13 cellular contexts compared by ENCODE assay signal in genomic region chr6:136191606-136192005, GRCh38. TPM values are rescaled to one million over a fixed set of nuclear protein-coding genes. Genes with fewer than 3 reads are reported as not detected.
DNase-seq lines count a peak whose midpoint lies in the region; TF ChIP-seq lines count a peak whose summit lies in the region.
"Had no signal": no experiment of that assay in that cellular context is flagged by ENCODE, and none has a peak within 500 bp of the region (broad histone marks: within the 10 kb centered on the region; RNA-seq: fewer than 3 reads in every experiment).

No MANE protein-coding gene starts in this region.

- H3K4me3 Mint-ChIP-seq in nephron progenitor cell = no peak overlapping the region
- H3K4me3 Mint-ChIP-seq: CD8-positive, alpha-beta memory T cell had no signal

- no peak overlapping the region for H2BK120ac ChIP-seq in neuronal stem cell (ENCODE audit: low read depth, low read length)

- H3K4ac ChIP-seq in neuronal stem cell (ENCODE audit: low read length) = peak overlapping the region; percentile 71

- H3K27me3 ChIP-seq in neuronal stem cell (ENCODE audit: control insufficient read depth in 3 of 3, insufficient read depth in 3 of 3, low read depth in 1 of 3, low read length in 3 of 3) = no peaks in the 10 kb centered on the region
- H3K27me3 ChIP-seq: BLaER1 had no signal

- no peak overlapping the region for H4K8ac ChIP-seq in neuronal stem cell (ENCODE audit: low read depth, low read length)

- no peaks in the 10 kb centered on the region for H3K36me3 ChIP-seq in neuronal stem cell (replicated peaks in 1 of 2; ENCODE audit: control insufficient read depth in 2 of 2, insufficient read depth in 2 of 2, low read length in 2 of 2)
- H3K36me3 ChIP-seq: BLaER1 had no signal

- no peak overlapping the region for H3K27ac Mint-ChIP-seq in nephron progenitor cell
- H3K27ac Mint-ChIP-seq: CD8-positive, alpha-beta memory T cell had no signal

- no peak overlapping the region for H3K4me3 ChIP-seq in neuronal stem cell (ENCODE audit: low read length in 2 of 2)
- H3K4me3 ChIP-seq: BLaER1 had no signal

- peak overlapping the region; percentile 69 for H2BK15ac ChIP-seq in neuronal stem cell (ENCODE audit: low read length)

- TF ChIP-seq CTCF in VCaP (conservative IDR thresholded peaks at IDR 0.05) (no peak), nephron progenitor cell (IDR thresholded peaks at IDR 0.05) (no peak)

- no peak overlapping the region for H3K4me2 ChIP-seq in neuronal stem cell (ENCODE audit: insufficient read depth, low read length, poor library complexity, severe bottlenecking)
- H3K4me2 ChIP-seq: BLaER1 had no signal

- H3K23ac ChIP-seq in neuronal stem cell (ENCODE audit: low read depth, low read length, poor library complexity) = peak overlapping the region; percentile 61

- H3K14ac ChIP-seq in neuronal stem cell (ENCODE audit: low read length) = no peak overlapping the region

- H3K27me3 Mint-ChIP-seq in nephron progenitor cell (ENCODE audit: low read depth, poor library complexity) = no peaks in the 10 kb centered on the region

- H3K36me3 Mint-ChIP-seq in nephron progenitor cell (ENCODE audit: low read depth) = no peaks in the 10 kb centered on the region
- H3K36me3 Mint-ChIP-seq: CD8-positive, alpha-beta memory T cell had no signal

- H3K4me1 ChIP-seq in neuronal stem cell (ENCODE audit: control insufficient read depth in 2 of 2, insufficient read depth in 1 of 2, low read depth in 1 of 2, low read length in 2 of 2) = peaks cover 3 to 4% of the 10 kb centered on the region in 2 donors

- peak; percentile 10 for DNase-seq in ELF-1 (ENCODE audit: low read depth, low spot score)
- peak; percentile 21 for DNase-seq in iPS-NIHi7 (ENCODE audit: extremely low spot score)
- no peak for DNase-seq in neuronal stem cell (ENCODE audit: low spot score)
- DNase-seq in nephron progenitor cell = no peak
- no peak for DNase-seq in retina
- no peak for DNase-seq in activated CD4-positive, alpha-beta T cell treated with anti-CD3 and anti-CD28 coated beads, Interleukin-2, amount 50 U/mL, for 1 hour
- DNase-seq: 8988T; AML-193; Caco-2; CD8-positive, alpha-beta memory T cell; KBM-7 had no signal

- no peaks in the 10 kb centered on the region for H3K9me3 ChIP-seq in neuronal stem cell (replicated peaks in 1 of 2; ENCODE audit: control insufficient read depth in 2 of 2, insufficient read depth in 1 of 2, low read depth in 1 of 2, low read length in 2 of 2)
- H3K9me3 ChIP-seq: BLaER1, Caco-2 had no signal

- no peak overlapping the region for H4K91ac ChIP-seq in neuronal stem cell (ENCODE audit: low read depth, low read length, poor library complexity)

- H3K27ac ChIP-seq in VCaP (peak overlapping the region; percentile 54), neuronal stem cell (replicated peaks; ENCODE audit: low read length) (no peak overlapping the region)
- H3K27ac ChIP-seq: BLaER1 had no signal

- no peak overlapping the region for H3K9ac ChIP-seq in neuronal stem cell (ENCODE audit: low read depth, low read length, poor library complexity)
- H3K9ac ChIP-seq: BLaER1 had no signal

- no peak overlapping the region for H2AFZ ChIP-seq in neuronal stem cell (ENCODE audit: low read length)

- H2AK5ac ChIP-seq in neuronal stem cell (ENCODE audit: low read depth, low read length) = no peak overlapping the region

- H3K79me1 ChIP-seq in neuronal stem cell (ENCODE audit: low read depth, low read length) = no peaks in the 10 kb centered on the region

- H3K18ac ChIP-seq in neuronal stem cell (ENCODE audit: low read length) = peak overlapping the region; percentile 84

- no peak overlapping the region for H2BK12ac ChIP-seq in neuronal stem cell (ENCODE audit: low read length)

- WGBS in neuronal stem cell (ENCODE audit: extremely low coverage in 2 of 2, insufficient read length in 2 of 2, insufficient replicate concordance in 1 of 2), 2 donors = no CpG with 5 or more reads among the region's 19 CpGs

- no peaks in the 10 kb centered on the region for H3K9me3 Mint-ChIP-seq in nephron progenitor cell
- H3K9me3 Mint-ChIP-seq: CD8-positive, alpha-beta memory T cell had no signal

- peaks cover 30% of the 10 kb centered on the region for H3K4me1 Mint-ChIP-seq in nephron progenitor cell
- H3K4me1 Mint-ChIP-seq: CD8-positive, alpha-beta memory T cell had no signal

- H2BK5ac ChIP-seq in neuronal stem cell (ENCODE audit: low read length) = peak overlapping the region; percentile 79

RNA-seq across cellular contexts. Expression of gene MTFR2, which starts 58.5 kb away (rescaled TPM):
- 7.3 TPM for polyA plus RNA-seq in neuronal stem cell (2013, experiment 1 of 2)
- 7.6 TPM for polyA plus RNA-seq in neuronal stem cell (2013, experiment 2 of 2)

Comparison
In these comparisons a context has a peak if more than half of its experiments do, and no peak if none do; other contexts are left out.
1. DNase-seq: peak in ELF-1 (single experiment) and iPS-NIHi7 (single experiment); none in neuronal stem cell (single experiment), nephron progenitor cell (single experiment), retina (single experiment) and activated CD4-positive, alpha-beta T cell treated with anti-CD3 and anti-CD28 coated beads, Interleukin-2, amount 50 U/mL, for 1 hour (single experiment).